Comparison of ENCODE assay signal across 1 cellular context in genomic region chr6:30541515-30542403, GRCh38.
TF ChIP-seq lines count a peak whose summit lies in the region.

No MANE protein-coding gene starts in this region.

TF ChIP-seq in HEK293, 187 proteins besides CTCF, POLR2A, EP300 and RAD21 (continued from another document and continues in another):
- TF ChIP-seq ZNF302 (tag by site-specific recombination; IDR thresholded peaks at IDR 0.05; ENCODE audit: low read depth) (no peak), HIC1 (tag by site-specific recombination; IDR thresholded peaks at IDR 0.05) (no peak), REST (tag by site-specific recombination; IDR thresholded peaks at IDR 0.05) (no peak), ATF2 (tag by site-specific recombination; IDR thresholded peaks at IDR 0.05; ENCODE audit: low read depth) (no peak), IKZF3 (tag by site-specific recombination; IDR thresholded peaks at IDR 0.05) (no peak), ZNF580 (tag by site-specific recombination; IDR thresholded peaks at IDR 0.05) (no peak), ZSCAN30 (tag by site-specific recombination; IDR thresholded peaks at IDR 0.05) (no peak), SCRT1 (tag by site-specific recombination; IDR thresholded peaks at IDR 0.05; ENCODE audit: borderline replicate concordance) (no peak), ZNF792 (tag by site-specific recombination; IDR thresholded peaks at IDR 0.05) (no peak), ZBTB1 (tag by site-specific recombination; IDR thresholded peaks at IDR 0.05) (no peak), ZNF140 (tag by site-specific recombination; IDR thresholded peaks at IDR 0.05) (no peak), ZNF837 (tag by site-specific recombination; IDR thresholded peaks at IDR 0.05) (no peak), BCL6B (tag by site-specific recombination; IDR thresholded peaks at IDR 0.05) (no peak), ZNF433 (tag by site-specific recombination; IDR thresholded peaks at IDR 0.05; ENCODE audit: low read depth) (no peak), ZNF223 (tag by site-specific recombination; IDR thresholded peaks at IDR 0.05) (no peak), ZNF18 (tag by site-specific recombination; IDR thresholded peaks at IDR 0.05) (no peak), GLIS2 (tag by site-specific recombination; IDR thresholded peaks at IDR 0.05) (no peak), MZF1 (tag by site-specific recombination; IDR thresholded peaks at IDR 0.05; ENCODE audit: borderline replicate concordance) (no peak), REPIN1 (tag by site-specific recombination; IDR thresholded peaks at IDR 0.05; ENCODE audit: low read depth) (0 out of 2 replicates have a peak, but pooled peaks have one; percentile 22), ZNF280D (tag by site-specific recombination; IDR thresholded peaks at IDR 0.05) (no peak), ZNF704 (tag by site-specific recombination; IDR thresholded peaks at IDR 0.05) (no peak), BCL11A (tag by site-specific recombination; IDR thresholded peaks at IDR 0.05; ENCODE audit: low read depth) (no peak), KLF1 (tag by site-specific recombination; IDR thresholded peaks at IDR 0.05) (peak; percentile 59), ZNF677 (tag by site-specific recombination; IDR thresholded peaks at IDR 0.05) (no peak), ZNF311 (tag by site-specific recombination; IDR thresholded peaks at IDR 0.05; ENCODE audit: borderline replicate concordance) (no peak), ZNF221 (tag by site-specific recombination; IDR thresholded peaks at IDR 0.05; ENCODE audit: borderline replicate concordance) (no peak), ZNF623 (tag by site-specific recombination; IDR thresholded peaks at IDR 0.05) (no peak), HOXC10 (CRISPR knock-in tag; IDR thresholded peaks at IDR 0.05) (no peak), ZBTB6 (tag by site-specific recombination; IDR thresholded peaks at IDR 0.05) (no peak), FEZF1 (tag by site-specific recombination; IDR thresholded peaks at IDR 0.05) (no peak), ZNF488 (tag by site-specific recombination; IDR thresholded peaks at IDR 0.05) (no peak), ZNF518A (tag by site-specific recombination; conservative IDR thresholded peaks at IDR 0.05; ENCODE audit: low read depth) (no peak), ZNF416 (tag by site-specific recombination; IDR thresholded peaks at IDR 0.05) (no peak), ZNF555 (tag by site-specific recombination; conservative IDR thresholded peaks at IDR 0.05) (no peak), ZNF37A (tag by site-specific recombination; IDR thresholded peaks at IDR 0.05) (no peak), ZEB2 (tag by site-specific recombination; IDR thresholded peaks at IDR 0.05) (no peak), ZNF654 (tag by site-specific recombination; IDR thresholded peaks at IDR 0.05; ENCODE audit: low read depth) (peak; percentile 90)
